In the genomic region with DNA sequence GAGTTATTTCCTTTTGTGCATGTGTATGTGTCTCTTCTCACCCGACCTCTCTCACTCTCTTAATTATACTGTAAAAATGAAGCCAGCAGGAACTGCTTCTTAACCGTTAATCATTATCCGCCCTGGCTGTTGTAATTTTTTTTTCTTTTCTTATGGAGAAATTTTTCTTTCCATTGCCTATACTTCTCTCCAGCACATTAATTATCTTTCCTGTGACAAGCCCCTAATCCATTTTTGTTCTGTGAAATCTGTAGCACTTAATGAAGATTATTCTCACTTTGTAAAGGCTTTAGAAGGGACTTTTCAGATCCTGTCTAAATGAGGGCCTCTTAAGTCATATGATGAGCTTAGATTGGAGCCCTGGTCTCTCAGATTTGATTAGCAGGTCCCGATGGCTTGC, we compare ENCODE assay signal across 18 cellular contexts.
DNase-seq lines count a peak whose midpoint lies in the region; FAIRE-seq lines count a peak whose summit lies in the region.
"Had no signal": no experiment of that assay in that cellular context is flagged by ENCODE, and none has a peak within 500 bp of the region (broad histone marks: within the 10 kb centered on the region; RNA-seq: fewer than 3 reads in every experiment).

No MANE protein-coding gene starts in this region.

- no peaks in the 10 kb centered on the region for H3K9me3 ChIP-seq in HAP-1
- H3K9me3 ChIP-seq: gastroesophageal sphincter, pancreas had no signal

- in situ Hi-C loops in HAP-1 (cut with MboI; ENCODE audit: low sequenced_read_pairs): no loop called here

- no peak overlapping the region for H3K4me3 ChIP-seq in HAP-1
- H3K4me3 ChIP-seq: gastroesophageal sphincter, left lung, pancreas had no signal

- peaks cover 4% of the 10 kb centered on the region; the same call in 1 of the 2 replicates for H3K27me3 ChIP-seq in HAP-1 (ENCODE audit: low read depth)
- H3K27me3 ChIP-seq: gastroesophageal sphincter, left lung, pancreas had no signal

- no peaks in the 10 kb centered on the region for H3K36me3 ChIP-seq in HAP-1 (replicated peaks)
- H3K36me3 ChIP-seq: gastroesophageal sphincter, left lung, pancreas had no signal

- H3K4me1 ChIP-seq in HAP-1: peaks cover 15% of the 10 kb centered on the region
- H3K4me1 ChIP-seq: left lung had no signal

- FAIRE-seq in frontal cortex (lab: Jason Lieb, UNC): no peak
- FAIRE-seq: GM12892, HTR-8/SVneo, pancreas had no signal

- DNase-seq in HAP-1 (ENCODE audit: low spot score in 2 of 2): peak; percentile 12 to 80
- peak; percentile 82 to 94 for DNase-seq in NCI-H524 (lab: John Stamatoyannopoulos, UW)
- peak; percentile 21 for DNase-seq in dermis blood vessel endothelial cell
- DNase-seq in renal cortical epithelial cell (ENCODE audit: low read depth): peak; percentile 45
- DNase-seq in stimulated activated CD4-positive, alpha-beta T cell treated with anti-CD3 and anti-CD28 coated beads, Interleukin-15, amount 100 ng/mL, for 24 hours: no peak
- DNase-seq in ureter (ENCODE audit: low spot score): no peak
- no peak for DNase-seq in frontal cortex (ENCODE audit: low spot score in 2 of 2)
- DNase-seq: activated CD8-positive, alpha-beta T cell treated with anti-CD3 and anti-CD28 coated beads, Interleukin-2, amount 10 ng/mL, durations not matched to agents 7 days and 5 days; activated T-cell treated with anti-CD3 and anti-CD28 coated beads, Interleukin-2, amount 50 U/mL, for 72 hours; DMS 273 treated with DMSO at 0.1 percent for 48 hours; left lung; NCI-H1694; pancreas; stimulated activated CD4-positive, alpha-beta T cell treated with anti-CD3 and anti-CD28 coated beads, Interleukin-4, amount 100 ng/mL, for 1 hour; T-helper 2 cell had no signal

Comparison
In these comparisons a context has a peak if more than half of its experiments do, and no peak if none do; other contexts are left out.
1. DNase-seq: peak in HAP-1 (2 of 2), NCI-H524 (2 of 2), dermis blood vessel endothelial cell (single experiment) and renal cortical epithelial cell (single experiment); none in stimulated activated CD4-positive, alpha-beta T cell treated with anti-CD3 and anti-CD28 coated beads, Interleukin-15, amount 100 ng/mL, for 24 hours (single experiment), ureter (single experiment) and frontal cortex (0 of 2).